Comparison of ENCODE assay signal across 1 cellular context in genomic region chr2:85548608-85548900, GRCh38.
TF ChIP-seq lines count a peak whose summit lies in the region.

No MANE protein-coding gene starts in this region.

TF ChIP-seq in IMR-90, 13 proteins besides CTCF, POLR2A, EP300 and RAD21:
- no peak for TF ChIP-seq SMC3 (IDR thresholded peaks at IDR 0.05; ENCODE audit: low read depth, low read length)
- TF ChIP-seq NFE2L2 (IDR thresholded peaks at IDR 0.05; ENCODE audit: low read depth, low read length) = no peak
- TF ChIP-seq RCOR1 (IDR thresholded peaks at IDR 0.05; ENCODE audit: insufficient replicate concordance, low read length) = no peak
- TF ChIP-seq FOS (IDR thresholded peaks at IDR 0.05; ENCODE audit: low read depth, low read length) = no peak
- TF ChIP-seq RFX5 (IDR thresholded peaks at IDR 0.05; ENCODE audit: low read depth, low read length) = no peak
- no peak for TF ChIP-seq USF2 (IDR thresholded peaks at IDR 0.05; ENCODE audit: low read depth, low read length)
- no peak for TF ChIP-seq BHLHE40 (IDR thresholded peaks at IDR 0.05; ENCODE audit: low read depth, low read length)
- TF ChIP-seq MAZ (IDR thresholded peaks at IDR 0.05; ENCODE audit: borderline replicate concordance, low read depth, low read length) = no peak
- TF ChIP-seq MAFK (IDR thresholded peaks at IDR 0.05; ENCODE audit: low read depth, low read length) = no peak
- no peak for TF ChIP-seq ELK1 (IDR thresholded peaks at IDR 0.05; ENCODE audit: borderline replicate concordance, low read depth, low read length)
- TF ChIP-seq CHD1 (IDR thresholded peaks at IDR 0.05; ENCODE audit: low read depth, low read length) = no peak
- no peak for TF ChIP-seq MXI1 (IDR thresholded peaks at IDR 0.05; ENCODE audit: borderline replicate concordance, low read depth, low read length)
- TF ChIP-seq CEBPB (IDR thresholded peaks at IDR 0.05; ENCODE audit: low read depth, low read length) = no peak
